ENCODE assay signal across 17 cellular contexts in genomic region chr2:106232633-106233032, GRCh38.
"Had no signal": no experiment of that assay in that cellular context is flagged by ENCODE, and none has a peak within 500 bp of the region (broad histone marks: within the 10 kb centered on the region; RNA-seq: fewer than 3 reads in every experiment).

No MANE protein-coding gene starts in this region.

- ATAC-seq: activated CD8-positive, alpha-beta T cell treated with anti-CD3 and anti-CD28 coated beads for 36 hours; activated T-cell treated with anti-CD3 and anti-CD28 coated beads, Interleukin-2, amount 50 U/mL, for 4 hours; mucosa of descending colon; natural killer cell had no signal

- DNase-seq: activated B cell treated with CpG ODN at 0.5 μM for 24 hours; activated CD4-positive, alpha-beta T cell treated with anti-CD3 and anti-CD28 coated beads for 48 hours; activated CD8-positive, alpha-beta T cell treated with anti-CD3 and anti-CD28 coated beads for 36 hours; activated effector memory CD4-positive, alpha-beta T cell treated with Interleukin-2 at 50 U/mL for 16 hours; activated T-cell treated with anti-CD3 and anti-CD28 coated beads, Interleukin-2, amount 50 U/mL, for 4 hours; adrenal gland; esophagus squamous epithelium; foreskin fibroblast; immature natural killer cell; mucosa of descending colon; natural killer cell; right lobe of liver; spleen; stimulated activated CD4-positive, alpha-beta T cell treated with anti-CD3 and anti-CD28 coated beads, Interleukin-2, amount 100 ng/mL, for 24 hours; stomach; T-helper 2 cell; uterus had no signal
